ENCODE assay signal across 15 cellular contexts in the genomic region with DNA sequence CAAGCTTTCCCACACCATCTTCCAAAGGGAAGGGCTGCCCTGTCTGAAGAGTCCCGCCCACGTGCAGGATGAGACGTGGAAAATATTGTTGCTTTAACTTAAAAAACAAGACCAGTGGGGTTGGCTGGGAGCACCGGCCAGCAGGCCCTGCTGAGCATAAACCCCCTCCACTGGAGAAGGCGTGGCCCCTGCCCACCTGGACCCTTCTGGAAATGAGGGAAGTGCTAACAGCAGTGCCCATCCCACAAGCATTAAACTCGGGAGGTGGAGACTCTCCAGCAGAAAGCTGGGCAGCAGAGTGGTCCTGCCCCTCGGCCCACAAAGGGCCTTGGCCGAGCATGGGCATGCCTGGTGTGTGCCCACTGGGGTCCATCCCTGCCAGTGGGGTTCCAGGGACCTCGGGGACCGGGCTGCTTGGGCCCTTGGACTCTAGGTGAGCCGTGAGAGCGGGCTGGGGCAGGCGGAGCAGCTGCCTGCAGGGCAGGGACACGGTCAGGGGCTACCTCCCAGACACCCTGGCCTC. TPM values are rescaled to one million over a fixed set of nuclear protein-coding genes. Genes with fewer than 3 reads are reported as not detected.
DNase-seq lines count a peak whose midpoint lies in the region; ATAC-seq and TF ChIP-seq lines count a peak whose summit lies in the region.
"Had no signal": no experiment of that assay in that cellular context is flagged by ENCODE, and none has a peak within 500 bp of the region (broad histone marks: within the 10 kb centered on the region; RNA-seq: fewer than 3 reads in every experiment).

No MANE protein-coding gene starts in this region.

- H3K27me3 Mint-ChIP-seq in activated CD8-positive, alpha-beta memory T cell treated with anti-CD3 and anti-CD28 coated beads, Interleukin-2, amount 10 ng/mL, durations not matched to agents 7 days and 5 days, result no peaks in the 10 kb centered on the region
- no peaks in the 10 kb centered on the region for H3K27me3 Mint-ChIP-seq in WTC11 (ENCODE audit: low read depth)
- H3K27me3 Mint-ChIP-seq: CD4-positive, CD25-positive, alpha-beta regulatory T cell had no signal

- CTCF ChIA-PET in activated CD8-positive, alpha-beta memory T cell treated with anti-CD3 and anti-CD28 coated beads, Interleukin-2, amount 10 ng/mL, durations not matched to agents 7 days and 5 days (lab: Charles Lee), result interaction anchor here (1.3 kb wide), 1 partner anchor 67 kb away, joined by 3 read pairs; no protein-coding TSS in a partner anchor
- CTCF ChIA-PET in WTC11 (lab: Charles Lee), result no interaction called here

- H3K4me3 Mint-ChIP-seq in activated CD8-positive, alpha-beta memory T cell treated with anti-CD3 and anti-CD28 coated beads, Interleukin-2, amount 10 ng/mL, durations not matched to agents 7 days and 5 days, result no peak overlapping the region
- H3K4me3 Mint-ChIP-seq in WTC11, result no peak overlapping the region

- H2AK5ac ChIP-seq in neuronal stem cell (ENCODE audit: low read depth, low read length), result no peak overlapping the region

- H4K8ac ChIP-seq in neuronal stem cell (ENCODE audit: low read depth, low read length), result no peak overlapping the region

- no peak overlapping the region for H3K18ac ChIP-seq in neuronal stem cell (ENCODE audit: low read length)

- WGBS in neuronal stem cell (ENCODE audit: extremely low coverage in 2 of 2, insufficient read length in 2 of 2, insufficient replicate concordance in 1 of 2), 2 donors, result no CpG with 5 or more reads among the region's 14 CpGs

- TF ChIP-seq CTCF in 22Rv1 (IDR thresholded peaks at IDR 0.05) (no peak), WTC11 (IDR thresholded peaks at IDR 0.05) (no peak)

- H3K36me3 ChIP-seq in neuronal stem cell (replicated peaks in 1 of 2; ENCODE audit: control insufficient read depth in 2 of 2, insufficient read depth in 2 of 2, low read length in 2 of 2), result peaks cover 61 to 89% of the 10 kb centered on the region in 2 donors

- H2BK5ac ChIP-seq in neuronal stem cell (ENCODE audit: low read length), result no peak overlapping the region

- peak overlapping the region; percentile 15 for H3K9ac ChIP-seq in neuronal stem cell (ENCODE audit: low read depth, low read length, poor library complexity)

- no peak overlapping the region for H4K91ac ChIP-seq in neuronal stem cell (ENCODE audit: low read depth, low read length, poor library complexity)

- H3K9me3 ChIP-seq in neuronal stem cell (replicated peaks in 1 of 2; ENCODE audit: control insufficient read depth in 2 of 2, insufficient read depth in 1 of 2, low read depth in 1 of 2, low read length in 2 of 2), result peaks cover 0 to under 1% of the 10 kb centered on the region in 2 donors
- H3K9me3 ChIP-seq: BLaER1 treated with 17β-estradiol and CSF1 and Interleukin-3, amounts not matched to agents 10 nM and 100 nM had no signal

- peak overlapping the region; percentile 37; the same call in 1 of the 2 replicates for H3K27ac ChIP-seq in 22Rv1
- H3K27ac ChIP-seq in neuronal stem cell (replicated peaks; ENCODE audit: low read length), result no peak overlapping the region
- H3K27ac ChIP-seq: BLaER1 treated with 17β-estradiol and CSF1 and Interleukin-3, amounts not matched to agents 10 nM and 100 nM had no signal

- no peak overlapping the region for H2BK15ac ChIP-seq in neuronal stem cell (ENCODE audit: low read length)

- POLR2A ChIA-PET in WTC11 (lab: Charles Lee), result no interaction called here

- H3K27me3 ChIP-seq in neuronal stem cell (ENCODE audit: control insufficient read depth in 3 of 3, insufficient read depth in 3 of 3, low read depth in 1 of 3, low read length in 3 of 3), result no peaks in the 10 kb centered on the region

- peaks cover 1% of the 10 kb centered on the region for H3K4me1 Mint-ChIP-seq in activated CD8-positive, alpha-beta memory T cell treated with anti-CD3 and anti-CD28 coated beads, Interleukin-2, amount 10 ng/mL, durations not matched to agents 7 days and 5 days
- peaks cover 5% of the 10 kb centered on the region; the same call in 1 of the 2 replicates for H3K4me1 Mint-ChIP-seq in WTC11

- no peak overlapping the region for H2BK120ac ChIP-seq in neuronal stem cell (ENCODE audit: low read depth, low read length)

- H2AFZ ChIP-seq in neuronal stem cell (ENCODE audit: low read length), result no peak overlapping the region

- H3K4me2 ChIP-seq in neuronal stem cell (ENCODE audit: insufficient read depth, low read length, poor library complexity, severe bottlenecking), result no peak overlapping the region

- H3K9me3 Mint-ChIP-seq in activated CD8-positive, alpha-beta memory T cell treated with anti-CD3 and anti-CD28 coated beads, Interleukin-2, amount 10 ng/mL, durations not matched to agents 7 days and 5 days (ENCODE audit: low read depth), result no peaks in the 10 kb centered on the region
- H3K9me3 Mint-ChIP-seq in WTC11, result no peaks in the 10 kb centered on the region
- H3K9me3 Mint-ChIP-seq: CD4-positive, CD25-positive, alpha-beta regulatory T cell had no signal

- no peak overlapping the region for H2BK12ac ChIP-seq in neuronal stem cell (ENCODE audit: low read length)

- DNase-seq in activated CD8-positive, alpha-beta memory T cell treated with anti-CD3 and anti-CD28 coated beads, Interleukin-2, amount 10 ng/mL, durations not matched to agents 7 days and 5 days, result no peak
- no peak for DNase-seq in activated CD8-positive, alpha-beta memory T cell treated with anti-CD3 and anti-CD28 coated beads, Interleukin-2, amount 50 U/mL, for 4 hours
- DNase-seq in WTC11 (ENCODE audit: low spot score) (no peak), neuronal stem cell (ENCODE audit: low spot score) (no peak), NCI-H510A treated with DMSO at 0.1 percent for 48 hours (lab: John Stamatoyannopoulos, UW) (no peak), NCI-H524 treated with DMSO at 0.1 percent for 48 hours (lab: John Stamatoyannopoulos, UW) (no peak)
- DNase-seq: 8988T; AML-193; CD4-positive, CD25-positive, alpha-beta regulatory T cell; DMS53; GF-D8 had no signal

- peaks cover 7% of the 10 kb centered on the region for H3K79me1 ChIP-seq in neuronal stem cell (ENCODE audit: low read depth, low read length)

- H3K23ac ChIP-seq in neuronal stem cell (ENCODE audit: low read depth, low read length, poor library complexity), result peak overlapping the region; percentile 31

- no peak overlapping the region for H3K14ac ChIP-seq in neuronal stem cell (ENCODE audit: low read length)

- H3K27ac Mint-ChIP-seq in activated CD8-positive, alpha-beta memory T cell treated with anti-CD3 and anti-CD28 coated beads, Interleukin-2, amount 10 ng/mL, durations not matched to agents 7 days and 5 days, result peak overlapping the region; percentile 56
- no peak overlapping the region for H3K27ac Mint-ChIP-seq in WTC11
- H3K27ac Mint-ChIP-seq: CD4-positive, CD25-positive, alpha-beta regulatory T cell had no signal

- ATAC-seq in activated CD8-positive, alpha-beta memory T cell treated with anti-CD3 and anti-CD28 coated beads, Interleukin-2, amount 10 ng/mL, durations not matched to agents 7 days and 5 days, result no peak
- ATAC-seq in WTC11 (no peak), HG03565 (IDR thresholded peaks at IDR 0.05; ENCODE audit: unreplicated experiment) (no peak)
- ATAC-seq: HCT116 had no signal

- no peak overlapping the region for H3K4ac ChIP-seq in neuronal stem cell (ENCODE audit: low read length)

- no peak overlapping the region for H3K4me3 ChIP-seq in neuronal stem cell (ENCODE audit: low read length in 2 of 2)
- H3K4me3 ChIP-seq: BLaER1 treated with 17β-estradiol and CSF1 and Interleukin-3, amounts not matched to agents 10 nM and 100 nM had no signal

- H3K4me1 ChIP-seq in neuronal stem cell (ENCODE audit: control insufficient read depth in 2 of 2, insufficient read depth in 1 of 2, low read depth in 1 of 2, low read length in 2 of 2), result no peaks in the 10 kb centered on the region

- peaks cover 25% of the 10 kb centered on the region for H3K36me3 Mint-ChIP-seq in activated CD8-positive, alpha-beta memory T cell treated with anti-CD3 and anti-CD28 coated beads, Interleukin-2, amount 10 ng/mL, durations not matched to agents 7 days and 5 days
- peaks cover 53% of the 10 kb centered on the region for H3K36me3 Mint-ChIP-seq in WTC11

TF ChIP-seq in WTC11, 78 proteins besides CTCF, POLR2A, EP300 and RAD21 (continues in another document):
- TF ChIP-seq FOXP1 (CRISPR knock-in tag; IDR thresholded peaks at IDR 0.05; ENCODE audit: borderline replicate concordance) (no peak), SOX15 (CRISPR knock-in tag; IDR thresholded peaks at IDR 0.05) (no peak), TCF7 (CRISPR knock-in tag; IDR thresholded peaks at IDR 0.05; ENCODE audit: low read depth) (no peak), ZNF317 (CRISPR knock-in tag; IDR thresholded peaks at IDR 0.05; ENCODE audit: borderline replicate concordance, low read depth) (0 out of 2 replicates have a peak, but pooled peaks have one; percentile 17)

RNA-seq across cellular contexts. Expression of a gene that starts 15.4 kb away (rescaled TPM):
- 10 to 100 TPM; 30.0 to 35.6 TPM for total RNA-seq in activated CD8-positive, alpha-beta memory T cell treated with anti-CD3 and anti-CD28 coated beads, Interleukin-2, amount 10 ng/mL, durations not matched to agents 7 days and 5 days
- total RNA-seq in WTC11 (2021), result 27.0 to 29.8 TPM (median 28.8 TPM) in 3 replicates
- polyA plus RNA-seq in neuronal stem cell (2013, experiment 1 of 2), result 11.5 TPM
- 11.4 TPM for polyA plus RNA-seq in neuronal stem cell (2013, experiment 2 of 2)

RNA-seq across cellular contexts. Expression of a gene that starts 28.6 kb away (rescaled TPM):
- total RNA-seq in activated CD8-positive, alpha-beta memory T cell treated with anti-CD3 and anti-CD28 coated beads, Interleukin-2, amount 10 ng/mL, durations not matched to agents 7 days and 5 days, result 10 to 100 TPM; 60.9 to 72.0 TPM
- 36.3 to 45.4 TPM (median 40.8 TPM) in 3 replicates for total RNA-seq in WTC11 (2021)
- polyA plus RNA-seq in neuronal stem cell (2013, experiment 1 of 2), result 12.1 TPM
- polyA plus RNA-seq in neuronal stem cell (2013, experiment 2 of 2), result 12.1 TPM

RNA-seq across cellular contexts. Expression of a gene that starts 30.5 kb away (rescaled TPM):
- total RNA-seq in activated CD8-positive, alpha-beta memory T cell treated with anti-CD3 and anti-CD28 coated beads, Interleukin-2, amount 10 ng/mL, durations not matched to agents 7 days and 5 days, result 100 to 1,000 TPM; 141 to 177 TPM
- total RNA-seq in WTC11 (2021), result 79.9 to 90.4 TPM (median 81.3 TPM) in 3 replicates
- 34.5 TPM for polyA plus RNA-seq in neuronal stem cell (2013, experiment 1 of 2)
- 33.8 TPM for polyA plus RNA-seq in neuronal stem cell (2013, experiment 2 of 2)

RNA-seq across cellular contexts. Expression of a gene that starts 34.8 kb away (rescaled TPM):
- 10 to 100 TPM; 75.2 to 96.3 TPM for total RNA-seq in activated CD8-positive, alpha-beta memory T cell treated with anti-CD3 and anti-CD28 coated beads, Interleukin-2, amount 10 ng/mL, durations not matched to agents 7 days and 5 days
- 31.9 to 40.9 TPM (median 38.2 TPM) in 3 replicates for total RNA-seq in WTC11 (2021)
- polyA plus RNA-seq in neuronal stem cell (2013, experiment 1 of 2), result 20.1 TPM
- 18.8 TPM for polyA plus RNA-seq in neuronal stem cell (2013, experiment 2 of 2)

RNA-seq across cellular contexts. Expression of a gene that starts 45.3 kb away (rescaled TPM):
- total RNA-seq in activated CD8-positive, alpha-beta memory T cell treated with anti-CD3 and anti-CD28 coated beads, Interleukin-2, amount 10 ng/mL, durations not matched to agents 7 days and 5 days, result 10 to 100 TPM; 13.9 to 15.8 TPM
- total RNA-seq in WTC11 (2021), result 26.9 to 31.0 TPM (median 28.8 TPM) in 3 replicates
- 28.8 TPM for polyA plus RNA-seq in neuronal stem cell (2013, experiment 1 of 2)
- 28.1 TPM for polyA plus RNA-seq in neuronal stem cell (2013, experiment 2 of 2)
